Comparison of ENCODE assay signal across 1 cellular context in the genomic region with DNA sequence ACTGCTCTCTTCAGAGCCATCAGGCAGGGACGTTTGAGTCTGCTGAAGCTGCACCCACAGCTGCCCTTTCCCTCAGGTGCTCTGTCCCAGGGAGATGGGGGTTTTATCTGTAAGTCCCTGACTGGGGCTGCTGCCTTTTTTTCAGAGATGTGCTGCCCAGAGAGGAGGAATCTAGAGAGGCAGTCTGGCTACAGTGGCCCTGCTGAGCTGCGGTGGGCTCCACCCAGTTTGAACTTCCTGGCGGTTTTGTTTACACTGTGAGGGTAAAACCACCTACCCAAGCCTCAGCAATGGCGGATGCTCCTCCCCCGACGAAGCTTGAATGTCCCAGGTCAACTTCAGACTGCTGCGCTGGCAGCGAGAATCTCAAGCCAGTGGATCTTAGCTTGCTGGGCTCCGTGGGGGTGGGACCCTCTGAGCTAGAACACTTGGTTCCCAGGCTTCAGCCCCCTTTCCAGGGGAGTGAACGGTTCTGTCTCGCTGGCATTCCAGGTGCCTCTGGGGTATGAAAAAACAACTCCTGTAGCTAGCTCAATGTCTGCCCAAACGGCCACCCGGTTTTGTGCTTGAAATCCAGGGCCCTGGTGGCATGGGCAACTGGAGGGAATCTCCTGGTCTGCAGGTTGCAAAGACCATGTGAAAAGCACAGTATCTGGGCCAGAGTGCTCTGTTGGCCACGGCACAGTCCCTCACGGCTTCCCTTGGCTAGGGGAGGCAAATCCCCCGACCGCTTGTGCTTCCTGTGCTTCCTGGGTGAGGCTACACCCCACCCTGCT.
A peak's percentile ranks its signal among the peaks of the same experiment; 100 is the strongest.
TF ChIP-seq lines count a peak whose summit lies in the region.

No MANE protein-coding gene starts in this region.

TF ChIP-seq in K562, 482 proteins besides CTCF, POLR2A, EP300 and RAD21 (continued from another document and continues in another):
- TF ChIP-seq, protein P1, sequence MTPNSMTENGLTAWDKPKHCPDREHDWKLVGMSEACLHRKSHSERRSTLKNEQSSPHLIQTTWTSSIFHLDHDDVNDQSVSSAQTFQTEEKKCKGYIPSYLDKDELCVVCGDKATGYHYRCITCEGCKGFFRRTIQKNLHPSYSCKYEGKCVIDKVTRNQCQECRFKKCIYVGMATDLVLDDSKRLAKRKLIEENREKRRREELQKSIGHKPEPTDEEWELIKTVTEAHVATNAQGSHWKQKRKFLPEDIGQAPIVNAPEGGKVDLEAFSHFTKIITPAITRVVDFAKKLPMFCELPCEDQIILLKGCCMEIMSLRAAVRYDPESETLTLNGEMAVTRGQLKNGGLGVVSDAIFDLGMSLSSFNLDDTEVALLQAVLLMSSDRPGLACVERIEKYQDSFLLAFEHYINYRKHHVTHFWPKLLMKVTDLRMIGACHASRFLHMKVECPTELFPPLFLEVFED (CRISPR knock-in tag; conservative IDR thresholded peaks at IDR 0.05): no peak
- TF ChIP-seq, protein P2, sequence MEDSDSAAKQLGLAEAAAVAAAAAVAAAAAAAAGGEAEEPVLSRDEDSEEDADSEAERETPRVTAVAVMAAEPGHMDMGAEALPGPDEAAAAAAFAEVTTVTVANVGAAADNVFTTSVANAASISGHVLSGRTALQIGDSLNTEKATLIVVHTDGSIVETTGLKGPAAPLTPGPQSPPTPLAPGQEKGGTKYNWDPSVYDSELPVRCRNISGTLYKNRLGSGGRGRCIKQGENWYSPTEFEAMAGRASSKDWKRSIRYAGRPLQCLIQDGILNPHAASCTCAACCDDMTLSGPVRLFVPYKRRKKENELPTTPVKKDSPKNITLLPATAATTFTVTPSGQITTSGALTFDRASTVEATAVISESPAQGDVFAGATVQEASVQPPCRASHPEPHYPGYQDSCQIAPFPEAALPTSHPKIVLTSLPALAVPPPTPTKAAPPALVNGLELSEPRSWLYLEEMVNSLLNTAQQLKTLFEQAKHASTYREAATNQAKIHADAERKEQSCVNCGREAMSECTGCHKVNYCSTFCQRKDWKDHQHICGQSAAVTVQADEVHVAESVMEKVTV (CRISPR knock-in tag; IDR thresholded peaks at IDR 0.05): no peak
- TF ChIP-seq PRMT5 (CRISPR knock-in tag; IDR thresholded peaks at IDR 0.05): no peak
- no peak for TF ChIP-seq ZNF133 (CRISPR knock-in tag; IDR thresholded peaks at IDR 0.05)
- TF ChIP-seq ZNF639 (CRISPR knock-in tag; conservative IDR thresholded peaks at IDR 0.05 in 1 of 2, IDR thresholded peaks at IDR 0.05 in 1 of 2): peak in 1 of 2 experiments; percentile 56; a peak in 1 of 4 replicates
- no peak for TF ChIP-seq NR2C2 (CRISPR knock-in tag; IDR thresholded peaks at IDR 0.05)
- peak; percentile 39 for TF ChIP-seq NR2C2 (tag; IDR thresholded peaks at IDR 0.05)
- peak; percentile 57; the same call in 1 of the 2 replicates for TF ChIP-seq TAL1 (IDR thresholded peaks at IDR 0.05)
- no peak for TF ChIP-seq PYGO2 (tag; IDR thresholded peaks at IDR 0.05)
- no peak for TF ChIP-seq ZNF785 (CRISPR knock-in tag; IDR thresholded peaks at IDR 0.05)
- no peak for TF ChIP-seq ZNF740 (CRISPR knock-in tag; IDR thresholded peaks at IDR 0.05)
- TF ChIP-seq ZNF740 (tag; IDR thresholded peaks at IDR 0.05): peak in 1 of 2 experiments; percentile 65; a peak in 1 of 4 replicates
- TF ChIP-seq ZNF644 (tag; IDR thresholded peaks at IDR 0.05; ENCODE audit: low read depth): peak; percentile 66; the same call in 1 of the 2 replicates
- TF ChIP-seq ZNF277 (CRISPR knock-in tag; IDR thresholded peaks at IDR 0.05; ENCODE audit: borderline replicate concordance): no peak
- TF ChIP-seq SRSF7 (optimal IDR thresholded peaks at IDR 0.05; ENCODE audit: low read depth, low read length): no peak
- no peak for TF ChIP-seq YBX1 (IDR thresholded peaks at IDR 0.05)
- TF ChIP-seq ADNP (tag; IDR thresholded peaks at IDR 0.05): no peak
- TF ChIP-seq ZNF75A (CRISPR knock-in tag; IDR thresholded peaks at IDR 0.05): no peak
- no peak for TF ChIP-seq ETV6 (IDR thresholded peaks at IDR 0.05; ENCODE audit: borderline replicate concordance in 1 of 2, low read depth in 2 of 2, low read length in 1 of 2)
- no peak for TF ChIP-seq ETV6 (CRISPR knock-in tag; IDR thresholded peaks at IDR 0.05; ENCODE audit: borderline replicate concordance)
- no peak for TF ChIP-seq KDM2B (CRISPR knock-in tag; IDR thresholded peaks at IDR 0.05)
- TF ChIP-seq, protein P3, sequence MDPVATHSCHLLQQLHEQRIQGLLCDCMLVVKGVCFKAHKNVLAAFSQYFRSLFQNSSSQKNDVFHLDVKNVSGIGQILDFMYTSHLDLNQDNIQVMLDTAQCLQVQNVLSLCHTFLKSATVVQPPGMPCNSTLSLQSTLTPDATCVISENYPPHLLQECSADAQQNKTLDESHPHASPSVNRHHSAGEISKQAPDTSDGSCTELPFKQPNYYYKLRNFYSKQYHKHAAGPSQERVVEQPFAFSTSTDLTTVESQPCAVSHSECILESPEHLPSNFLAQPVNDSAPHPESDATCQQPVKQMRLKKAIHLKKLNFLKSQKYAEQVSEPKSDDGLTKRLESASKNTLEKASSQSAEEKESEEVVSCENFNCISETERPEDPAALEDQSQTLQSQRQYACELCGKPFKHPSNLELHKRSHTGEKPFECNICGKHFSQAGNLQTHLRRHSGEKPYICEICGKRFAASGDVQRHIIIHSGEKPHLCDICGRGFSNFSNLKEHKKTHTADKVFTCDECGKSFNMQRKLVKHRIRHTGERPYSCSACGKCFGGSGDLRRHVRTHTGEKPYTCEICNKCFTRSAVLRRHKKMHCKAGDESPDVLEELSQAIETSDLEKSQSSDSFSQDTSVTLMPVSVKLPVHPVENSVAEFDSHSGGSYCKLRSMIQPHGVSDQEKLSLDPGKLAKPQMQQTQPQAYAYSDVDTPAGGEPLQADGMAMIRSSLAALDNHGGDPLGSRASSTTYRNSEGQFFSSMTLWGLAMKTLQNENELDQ (CRISPR knock-in tag; IDR thresholded peaks at IDR 0.05; ENCODE audit: borderline replicate concordance): no peak
- no peak for TF ChIP-seq ZZZ3 (IDR thresholded peaks at IDR 0.05)
- TF ChIP-seq TRIM24 (IDR thresholded peaks at IDR 0.05): peak; percentile 60 to 71; a peak in 2 of 4 replicates
- TF ChIP-seq JUNB (CRISPR knock-in tag; conservative IDR thresholded peaks at IDR 0.05): no peak
- TF ChIP-seq ZNF282 (CRISPR knock-in tag; IDR thresholded peaks at IDR 0.05): no peak
- peak; percentile 51; the same call in 1 of the 2 replicates for TF ChIP-seq NFIC (IDR thresholded peaks at IDR 0.05)
- no peak for TF ChIP-seq ZNF586 (CRISPR knock-in tag; conservative IDR thresholded peaks at IDR 0.05)
- no peak for TF ChIP-seq JUN (IDR thresholded peaks at IDR 0.05; ENCODE audit: borderline replicate concordance, low read depth, low read length)
- no peak for TF ChIP-seq JUN (CRISPR knock-in tag; IDR thresholded peaks at IDR 0.05; ENCODE audit: borderline replicate concordance)
- no peak for TF ChIP-seq TAF15 (IDR thresholded peaks at IDR 0.05; ENCODE audit: low read depth, low read length)
- TF ChIP-seq TCF15 (CRISPR knock-in tag; IDR thresholded peaks at IDR 0.05): no peak
- TF ChIP-seq ZNF77 (CRISPR knock-in tag; IDR thresholded peaks at IDR 0.05): no peak
- peak; percentile 62 for TF ChIP-seq ARID1B (IDR thresholded peaks at IDR 0.05)
- 0 out of 2 replicates have a peak, but pooled peaks have one; percentile 19 for TF ChIP-seq EP400 (IDR thresholded peaks at IDR 0.05)
- TF ChIP-seq ZBTB11 (CRISPR knock-in tag; IDR thresholded peaks at IDR 0.05): peak in 1 of 3 experiments; percentile 46; a peak in 2 of 6 replicates
- TF ChIP-seq TFAP4 (CRISPR knock-in tag; IDR thresholded peaks at IDR 0.05; ENCODE audit: borderline replicate concordance): peak; percentile 70; the same call in 1 of the 2 replicates
- no peak for TF ChIP-seq TGIF2 (CRISPR knock-in tag; IDR thresholded peaks at IDR 0.05)
- TF ChIP-seq POU5F1 (IDR thresholded peaks at IDR 0.05; ENCODE audit: borderline replicate concordance, low read depth, low read length, partially characterized antibody): no peak
- TF ChIP-seq NFE2L1 (tag; IDR thresholded peaks at IDR 0.05; ENCODE audit: borderline replicate concordance, low read depth): no peak
- no peak for TF ChIP-seq CEBPZ (IDR thresholded peaks at IDR 0.05; ENCODE audit: borderline replicate concordance, low read depth, low read length)
- no peak for TF ChIP-seq CEBPB (tag; IDR thresholded peaks at IDR 0.05)
